In genomic region chr3:160566499-160566898, GRCh38 we compare ENCODE assay signal across 8 cellular contexts. TPM values are rescaled to one million over a fixed set of nuclear protein-coding genes. Genes with fewer than 3 reads are reported as not detected.
DNase-seq lines count a peak whose midpoint lies in the region; ATAC-seq, FAIRE-seq and TF ChIP-seq lines count a peak whose summit lies in the region.

No MANE protein-coding gene starts in this region.

- H3K36me3 ChIP-seq in MM.1S (replicated peaks; ENCODE audit: insufficient read depth, low read length): no peaks in the 10 kb centered on the region
- peaks cover 6% of the 10 kb centered on the region for H3K36me3 ChIP-seq in ectodermal cell (ENCODE audit: control insufficient read depth, insufficient read depth, low read length)
- H3K36me3 ChIP-seq in neuron (ENCODE audit: insufficient read depth, low read length): peaks cover 15% of the 10 kb centered on the region

- WGBS in ectodermal cell, 2 experiments: 23 to 27% methylated on average over 9 to 10 of the region's 10 CpGs

- peaks cover 39% of the 10 kb centered on the region for H3K79me2 ChIP-seq in MM.1S (ENCODE audit: low read length)

- peaks cover 0 to 7% (median 0%) of the 10 kb centered on the region in 3 donors for H3K27me3 Mint-ChIP-seq in CD14-positive monocyte (ENCODE audit: low read depth in 3 of 3)

- peaks cover 22% of the 10 kb centered on the region for H4K20me1 ChIP-seq in MM.1S (ENCODE audit: insufficient read depth, low read length)

- H2AFZ ChIP-seq in MM.1S (ENCODE audit: low read length) (peak overlapping the region; percentile 92), neuron (ENCODE audit: low read depth, low read length) (peak overlapping the region; percentile 88)

- H3K27ac ChIP-seq in MM.1S (ENCODE audit: low read length) (no peak overlapping the region), ectodermal cell (ENCODE audit: insufficient read depth, low read depth, low read length, poor library complexity, severe bottlenecking) (no peak overlapping the region)

- H3K27ac Mint-ChIP-seq in CD14-positive monocyte: peak overlapping the region in 6 of 7 donors; percentile 78 to 98 (median 96)

- TF ChIP-seq CTCF in CD14-positive monocyte (IDR thresholded peaks at IDR 0.05) (no peak), MM.1S (IDR thresholded peaks at IDR 0.05; ENCODE audit: low read length) (no peak)

- intact Hi-C loops in CD14-positive monocyte (cut with micrococcal nuclease): loop anchor here (5.0 to 10.0 kb wide), 2 partner anchors 169 to 188 kb away; partner anchors contain the start of genes IFT80 (in 2 of the 2), SMC4 (in 2 of the 2) and PPM1L (in 1 of the 2)

- TF ChIP-seq POLR2A in GM12892 (IDR thresholded peaks at IDR 0.05; ENCODE audit: low read depth, low read length): no peak

- H3K36me3 Mint-ChIP-seq in CD14-positive monocyte: peaks cover 13 to 16% of the 10 kb centered on the region in 2 donors

- peaks cover 14% of the 10 kb centered on the region; the same call in 1 of the 2 replicates for H3F3A ChIP-seq in MM.1S (ENCODE audit: insufficient read depth, low read length)

- peaks cover 67% of the 10 kb centered on the region for H3K4me1 Mint-ChIP-seq in CD14-positive monocyte

- peak overlapping the region; percentile 88 for H3K4me2 ChIP-seq in MM.1S (ENCODE audit: low read depth, low read length)

- H3K9ac ChIP-seq in MM.1S (ENCODE audit: low read length): peak overlapping the region; percentile 84; the same call in 1 of the 2 replicates

- no peaks in the 10 kb centered on the region for H3K9me2 ChIP-seq in MM.1S (replicated peaks; ENCODE audit: insufficient read depth, low read length)

- no peak for FAIRE-seq in GM12892 (lab: Jason Lieb, UNC)

- peaks cover 9% of the 10 kb centered on the region for H3K4me1 ChIP-seq in MM.1S (ENCODE audit: low read length)
- no peaks in the 10 kb centered on the region for H3K4me1 ChIP-seq in ectodermal cell (ENCODE audit: control insufficient read depth, insufficient read depth, low read length)
- H3K4me1 ChIP-seq in neuron (ENCODE audit: insufficient read depth, low read length): peaks cover 13% of the 10 kb centered on the region

- H3K4me3 ChIP-seq in MM.1S (ENCODE audit: low read length) (peak overlapping the region; percentile 92), ectodermal cell (ENCODE audit: insufficient read depth, low read depth, low read length) (peak overlapping the region; percentile 81), neuron (ENCODE audit: low read length) (peak overlapping the region; percentile 85)

- no peaks in the 10 kb centered on the region for H3K27me3 ChIP-seq in MM.1S (replicated peaks; ENCODE audit: insufficient read depth, low read length)
- H3K27me3 ChIP-seq in ectodermal cell (ENCODE audit: control insufficient read depth, insufficient read depth, low read length, poor library complexity, severe bottlenecking): no peaks in the 10 kb centered on the region
- H3K27me3 ChIP-seq in neuron (ENCODE audit: insufficient read depth, low read length): no peaks in the 10 kb centered on the region

- DNase-seq in CD14-positive monocyte (ENCODE audit: low spot score) (no peak), MM.1S (no peak), HCEC 1CT (no peak), NOMO-1 (lab: John Stamatoyannopoulos, UW; ENCODE audit: unreplicated experiment in 2 of 2) (no peak), GM12892 (ENCODE audit: insufficient read length) (no peak)

- H3K4me3 Mint-ChIP-seq in CD14-positive monocyte: peak overlapping the region; percentile 97 to 98

- peaks cover 0 to 6% (median 0%) of the 10 kb centered on the region in 7 donors for H3K9me3 Mint-ChIP-seq in CD14-positive monocyte

- no peak for ATAC-seq in GM18519 (IDR thresholded peaks at IDR 0.05; ENCODE audit: low FRiP score, unreplicated experiment)

- H3K9me3 ChIP-seq in MM.1S (replicated peaks; ENCODE audit: insufficient read depth, low read length) (no peaks in the 10 kb centered on the region), ectodermal cell (ENCODE audit: control insufficient read depth, low read length) (no peaks in the 10 kb centered on the region), neuron (ENCODE audit: low read length) (peaks cover 13% of the 10 kb centered on the region)

RNA-seq across cellular contexts. Expression of gene KPNA4, which starts 1.1 kb away (rescaled TPM):
- polyA plus RNA-seq in CD14-positive monocyte: 1 to 10 TPM; 4.4 to 4.5 TPM
- 66.9 TPM for polyA plus RNA-seq in ectodermal cell (2013, experiment 1 of 4)
- 60.4 TPM for polyA plus RNA-seq in ectodermal cell (2013, experiment 2 of 4)
- polyA plus RNA-seq in ectodermal cell (2013, experiment 3 of 4): 33.6 TPM
- polyA plus RNA-seq in ectodermal cell (2013, experiment 4 of 4): 37.8 TPM
- polyA plus RNA-seq in GM12892 (2012; ENCODE audit: missing spikeins): 18.7 TPM
